Comparison of ENCODE assay signal across 8 cellular contexts in genomic region chr2:29920631-29921559, GRCh38. TPM values are rescaled to one million over a fixed set of nuclear protein-coding genes. Genes with fewer than 3 reads are reported as not detected.
DNase-seq lines count a peak whose midpoint lies in the region; ATAC-seq and TF ChIP-seq lines count a peak whose summit lies in the region.

No MANE protein-coding gene starts in this region.

- H3K36me3 ChIP-seq in GM23338 (ENCODE audit: insufficient read depth) (no peaks in the 10 kb centered on the region), skeletal muscle tissue (ENCODE audit: control insufficient read depth in 3 of 3, insufficient read depth in 3 of 3, low read length in 3 of 3) (no peaks in the 10 kb centered on the region)

- H3K4me3 ChIP-seq in GM23338 (peak overlapping the region; percentile 74), iPS-11a (ENCODE audit: low read depth, low read length) (peak overlapping the region; percentile 37), skeletal muscle tissue (ENCODE audit: low read length in 3 of 3) (peak overlapping the region; percentile 16 to 43 (median 30))

- no peaks in the 10 kb centered on the region for H3F3A ChIP-seq in GM23338 (replicated peaks; ENCODE audit: low read depth)

- H3K79me2 ChIP-seq in GM23338 (replicated peaks; ENCODE audit: insufficient read depth): no peaks in the 10 kb centered on the region

- peak overlapping the region; percentile 79 for H3K4me3 Mint-ChIP-seq in GM23338
- peak overlapping the region; percentile 30 for H3K4me3 Mint-ChIP-seq in activated naive CD8-positive, alpha-beta T cell treated with anti-CD3 and anti-CD28 coated beads for 36 hours

- H3K27me3 ChIP-seq in GM23338 (ENCODE audit: insufficient read depth) (peaks cover 40% of the 10 kb centered on the region), skeletal muscle tissue (ENCODE audit: control insufficient read depth in 3 of 3, insufficient read depth in 3 of 3, low read length in 3 of 3) (peaks cover 48 to 65% (median 62%) of the 10 kb centered on the region in 3 donors)

- H3K9me3 Mint-ChIP-seq in GM23338: no peaks in the 10 kb centered on the region
- H3K9me3 Mint-ChIP-seq in activated naive CD8-positive, alpha-beta T cell treated with anti-CD3 and anti-CD28 coated beads for 36 hours: no peaks in the 10 kb centered on the region

- H3K4me2 ChIP-seq in GM23338: peak overlapping the region; percentile 93

- peaks cover 7% of the 10 kb centered on the region; the same call in 1 of the 2 replicates for H3K4me1 ChIP-seq in GM23338 (ENCODE audit: insufficient read depth)
- peaks cover 12 to 20% (median 15%) of the 10 kb centered on the region in 3 donors for H3K4me1 ChIP-seq in skeletal muscle tissue (ENCODE audit: control insufficient read depth in 3 of 3, insufficient read depth in 3 of 3, low read length in 3 of 3)

- H3K36me3 Mint-ChIP-seq in GM23338 (ENCODE audit: low read depth): no peaks in the 10 kb centered on the region; the same call in 2 of the 3 replicates
- no peaks in the 10 kb centered on the region for H3K36me3 Mint-ChIP-seq in activated naive CD8-positive, alpha-beta T cell treated with anti-CD3 and anti-CD28 coated beads for 36 hours

- H3K9me3 ChIP-seq in skeletal muscle tissue (ENCODE audit: control insufficient read depth in 3 of 3, low read length in 3 of 3): no peaks in the 10 kb centered on the region

- H3K27ac Mint-ChIP-seq in GM23338: no peak overlapping the region
- H3K27ac Mint-ChIP-seq in activated naive CD8-positive, alpha-beta T cell treated with anti-CD3 and anti-CD28 coated beads for 36 hours: no peak overlapping the region

- H4K20me1 ChIP-seq in GM23338 (replicated peaks; ENCODE audit: insufficient read depth): peaks cover 3% of the 10 kb centered on the region; the same call in 1 of the 2 replicates

- ATAC-seq in GM23338: peak; percentile 58
- ATAC-seq in GM21447 (IDR thresholded peaks at IDR 0.05; ENCODE audit: unreplicated experiment): no peak
- no peak for ATAC-seq in HG03175 (IDR thresholded peaks at IDR 0.05; ENCODE audit: unreplicated experiment)

- H3K4me1 Mint-ChIP-seq in GM23338: peaks cover 4% of the 10 kb centered on the region; the same call in 2 of the 3 replicates
- H3K4me1 Mint-ChIP-seq in activated naive CD8-positive, alpha-beta T cell treated with anti-CD3 and anti-CD28 coated beads for 36 hours: peaks cover 1% of the 10 kb centered on the region

- no peaks in the 10 kb centered on the region for H3K9me2 ChIP-seq in GM23338 (ENCODE audit: insufficient read depth)

- no peak for TF ChIP-seq CTCF in GM23338 (conservative IDR thresholded peaks at IDR 0.05; ENCODE audit: low read depth in 2 of 2)

- peak; percentile 40 for DNase-seq in AG08396 (ENCODE audit: low spot score)
- peak; percentile 60 for DNase-seq in GM23338 (ENCODE audit: low spot score)
- DNase-seq in activated naive CD8-positive, alpha-beta T cell treated with anti-CD3 and anti-CD28 coated beads for 36 hours: peak; percentile 8
- DNase-seq in SKM-1 (lab: John Stamatoyannopoulos, UW; ENCODE audit: unreplicated experiment): no peak

- no peak overlapping the region for H3K9ac ChIP-seq in skeletal muscle tissue (ENCODE audit: low read depth in 1 of 3, low read length in 3 of 3)

- H2AFZ ChIP-seq in GM23338: peak overlapping the region; percentile 90

- peaks cover 38% of the 10 kb centered on the region for H3K27me3 Mint-ChIP-seq in GM23338 (ENCODE audit: insufficient read depth, low read depth, poor library complexity)
- peaks cover 69% of the 10 kb centered on the region for H3K27me3 Mint-ChIP-seq in activated naive CD8-positive, alpha-beta T cell treated with anti-CD3 and anti-CD28 coated beads for 36 hours

- no peak overlapping the region for H3K27ac ChIP-seq in GM23338 (ENCODE audit: low read depth)
- no peak overlapping the region for H3K27ac ChIP-seq in skeletal muscle tissue (ENCODE audit: low read depth, low read length)

TF ChIP-seq in GM23338, 12 proteins besides CTCF, POLR2A, EP300 and RAD21 (continues in another document):
- TF ChIP-seq, protein P1, sequence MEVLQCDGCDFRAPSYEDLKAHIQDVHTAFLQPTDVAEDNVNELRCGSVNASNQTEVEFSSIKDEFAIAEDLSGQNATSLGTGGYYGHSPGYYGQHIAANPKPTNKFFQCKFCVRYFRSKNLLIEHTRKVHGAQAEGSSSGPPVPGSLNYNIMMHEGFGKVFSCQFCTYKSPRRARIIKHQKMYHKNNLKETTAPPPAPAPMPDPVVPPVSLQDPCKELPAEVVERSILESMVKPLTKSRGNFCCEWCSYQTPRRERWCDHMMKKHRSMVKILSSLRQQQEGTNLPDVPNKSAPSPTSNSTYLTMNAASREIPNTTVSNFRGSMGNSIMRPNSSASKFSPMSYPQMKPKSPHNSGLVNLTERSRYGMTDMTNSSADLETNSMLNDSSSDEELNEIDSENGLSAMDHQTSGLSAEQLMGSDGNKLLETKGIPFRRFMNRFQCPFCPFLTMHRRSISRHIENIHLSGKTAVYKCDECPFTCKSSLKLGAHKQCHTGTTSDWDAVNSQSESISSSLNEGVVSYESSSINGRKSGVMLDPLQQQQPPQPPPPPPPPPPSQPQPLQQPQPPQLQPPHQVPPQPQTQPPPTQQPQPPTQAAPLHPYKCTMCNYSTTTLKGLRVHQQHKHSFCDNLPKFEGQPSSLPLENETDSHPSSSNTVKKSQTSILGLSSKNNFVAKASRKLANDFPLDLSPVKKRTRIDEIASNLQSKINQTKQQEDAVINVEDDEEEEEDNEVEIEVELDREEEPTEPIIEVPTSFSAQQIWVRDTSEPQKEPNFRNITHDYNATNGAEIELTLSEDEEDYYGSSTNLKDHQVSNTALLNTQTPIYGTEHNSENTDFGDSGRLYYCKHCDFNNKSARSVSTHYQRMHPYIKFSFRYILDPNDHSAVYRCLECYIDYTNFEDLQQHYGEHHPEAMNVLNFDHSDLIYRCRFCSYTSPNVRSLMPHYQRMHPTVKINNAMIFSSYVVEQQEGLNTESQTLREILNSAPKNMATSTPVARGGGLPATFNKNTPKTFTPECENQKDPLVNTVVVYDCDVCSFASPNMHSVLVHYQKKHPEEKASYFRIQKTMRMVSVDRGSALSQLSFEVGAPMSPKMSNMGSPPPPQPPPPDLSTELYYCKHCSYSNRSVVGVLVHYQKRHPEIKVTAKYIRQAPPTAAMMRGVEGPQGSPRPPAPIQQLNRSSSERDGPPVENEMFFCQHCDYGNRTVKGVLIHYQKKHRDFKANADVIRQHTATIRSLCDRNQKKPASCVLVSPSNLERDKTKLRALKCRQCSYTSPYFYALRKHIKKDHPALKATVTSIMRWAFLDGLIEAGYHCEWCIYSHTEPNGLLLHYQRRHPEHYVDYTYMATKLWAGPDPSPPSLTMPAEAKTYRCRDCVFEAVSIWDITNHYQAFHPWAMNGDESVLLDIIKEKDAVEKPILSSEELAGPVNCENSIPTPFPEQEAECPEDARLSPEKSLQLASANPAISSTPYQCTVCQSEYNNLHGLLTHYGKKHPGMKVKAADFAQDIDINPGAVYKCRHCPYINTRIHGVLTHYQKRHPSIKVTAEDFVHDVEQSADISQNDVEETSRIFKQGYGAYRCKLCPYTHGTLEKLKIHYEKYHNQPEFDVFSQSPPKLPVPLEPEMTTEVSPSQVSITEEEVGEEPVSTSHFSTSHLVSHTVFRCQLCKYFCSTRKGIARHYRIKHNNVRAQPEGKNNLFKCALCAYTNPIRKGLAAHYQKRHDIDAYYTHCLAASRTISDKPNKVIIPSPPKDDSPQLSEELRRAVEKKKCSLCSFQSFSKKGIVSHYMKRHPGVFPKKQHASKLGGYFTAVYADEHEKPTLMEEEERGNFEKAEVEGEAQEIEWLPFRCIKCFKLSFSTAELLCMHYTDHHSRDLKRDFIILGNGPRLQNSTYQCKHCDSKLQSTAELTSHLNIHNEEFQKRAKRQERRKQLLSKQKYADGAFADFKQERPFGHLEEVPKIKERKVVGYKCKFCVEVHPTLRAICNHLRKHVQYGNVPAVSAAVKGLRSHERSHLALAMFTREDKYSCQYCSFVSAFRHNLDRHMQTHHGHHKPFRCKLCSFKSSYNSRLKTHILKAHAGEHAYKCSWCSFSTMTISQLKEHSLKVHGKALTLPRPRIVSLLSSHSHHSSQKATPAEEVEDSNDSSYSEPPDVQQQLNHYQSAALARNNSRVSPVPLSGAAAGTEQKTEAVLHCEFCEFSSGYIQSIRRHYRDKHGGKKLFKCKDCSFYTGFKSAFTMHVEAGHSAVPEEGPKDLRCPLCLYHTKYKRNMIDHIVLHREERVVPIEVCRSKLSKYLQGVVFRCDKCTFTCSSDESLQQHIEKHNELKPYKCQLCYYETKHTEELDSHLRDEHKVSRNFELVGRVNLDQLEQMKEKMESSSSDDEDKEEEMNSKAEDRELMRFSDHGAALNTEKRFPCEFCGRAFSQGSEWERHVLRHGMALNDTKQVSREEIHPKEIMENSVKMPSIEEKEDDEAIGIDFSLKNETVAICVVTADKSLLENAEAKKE (CRISPR knock-in tag; IDR thresholded peaks at IDR 0.05): no peak
- no peak for TF ChIP-seq CREB1 (CRISPR knock-in tag; IDR thresholded peaks at IDR 0.05; ENCODE audit: low read depth)
- no peak for TF ChIP-seq EZH2 (IDR thresholded peaks at IDR 0.05; ENCODE audit: low read depth, unreplicated experiment)
- no peak for TF ChIP-seq EZH2phosphoT487 (IDR thresholded peaks at IDR 0.05; ENCODE audit: unreplicated experiment)
- TF ChIP-seq JUNB (IDR thresholded peaks at IDR 0.05; ENCODE audit: unreplicated experiment): no peak
- TF ChIP-seq, protein P2, sequence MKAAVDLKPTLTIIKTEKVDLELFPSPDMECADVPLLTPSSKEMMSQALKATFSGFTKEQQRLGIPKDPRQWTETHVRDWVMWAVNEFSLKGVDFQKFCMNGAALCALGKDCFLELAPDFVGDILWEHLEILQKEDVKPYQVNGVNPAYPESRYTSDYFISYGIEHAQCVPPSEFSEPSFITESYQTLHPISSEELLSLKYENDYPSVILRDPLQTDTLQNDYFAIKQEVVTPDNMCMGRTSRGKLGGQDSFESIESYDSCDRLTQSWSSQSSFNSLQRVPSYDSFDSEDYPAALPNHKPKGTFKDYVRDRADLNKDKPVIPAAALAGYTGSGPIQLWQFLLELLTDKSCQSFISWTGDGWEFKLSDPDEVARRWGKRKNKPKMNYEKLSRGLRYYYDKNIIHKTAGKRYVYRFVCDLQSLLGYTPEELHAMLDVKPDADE (IDR thresholded peaks at IDR 0.05): no peak

RNA-seq across cellular contexts. Expression of gene ALK, which starts 0.5 kb away (rescaled TPM):
- total RNA-seq in GM23338 (2014; rRNA removed; shearing (Covaris generic)): 0.16 and 0.35 TPM in 2 replicates
- polyA plus RNA-seq in GM23338 (2016; fragmentation: Nextera tagmentation; extraction: Ambion mirVana): not detected in 2 replicates
- total RNA-seq in activated naive CD8-positive, alpha-beta T cell treated with anti-CD3 and anti-CD28 coated beads for 36 hours: not detected
- total RNA-seq in skeletal muscle tissue: 0.52 TPM
